Comparison of ENCODE assay signal across 8 cellular contexts in the genomic region with DNA sequence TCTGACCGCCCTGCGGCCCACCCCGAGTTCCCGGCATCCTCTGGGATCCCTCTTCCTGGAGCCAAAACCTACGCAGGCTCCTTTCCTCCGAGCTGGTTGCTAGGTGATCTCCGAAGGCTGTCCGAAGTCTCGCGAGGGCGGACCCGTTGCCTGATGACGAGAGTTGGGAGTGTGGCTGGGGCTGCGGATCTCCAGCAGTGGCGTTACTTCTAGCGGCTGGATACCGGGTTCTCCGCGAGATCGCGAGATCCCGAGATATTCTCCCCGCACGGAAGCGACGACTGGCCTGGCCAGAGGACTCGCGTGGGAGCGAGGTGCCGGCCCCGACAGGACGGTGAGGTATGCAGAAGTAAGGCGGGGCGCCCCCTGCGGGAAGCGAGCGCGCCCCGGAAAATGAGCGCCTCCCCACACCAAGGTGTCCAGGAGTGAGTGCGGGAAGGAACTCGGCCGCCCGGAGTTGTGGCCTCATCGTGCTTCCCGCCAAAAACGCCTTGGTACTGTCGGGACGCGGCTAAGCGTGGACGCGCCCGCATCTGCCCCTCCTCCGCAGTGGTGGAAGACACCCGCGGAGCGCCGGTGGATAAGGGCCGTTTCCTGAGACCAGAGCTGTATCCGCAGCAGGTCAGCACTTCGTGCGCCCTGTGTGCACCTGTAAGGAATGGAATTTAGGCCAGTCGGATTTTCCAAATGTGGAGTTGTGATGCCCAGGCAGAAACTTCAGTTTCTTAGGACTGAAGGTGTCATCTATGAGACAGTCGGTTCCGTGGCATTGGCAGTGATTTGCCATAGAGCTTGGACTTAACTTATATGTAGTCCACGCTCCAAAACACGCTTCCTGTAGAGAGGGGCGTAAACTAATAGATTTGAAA. TPM values are rescaled to one million over a fixed set of nuclear protein-coding genes. Genes with fewer than 3 reads are reported as not detected.
DNase-seq lines count a peak whose midpoint lies in the region; ATAC-seq and TF ChIP-seq lines count a peak whose summit lies in the region.

AGBL3 (plus strand) TSS at position 146 of the 869 bp plus-strand sequence. CDS start 1,426 bp downstream, outside the sequence.

- CTCF ChIA-PET in CD8-positive, alpha-beta T cell (lab: Charles Lee) = interaction anchor here (0.6 to 3.8 kb wide), 30 partner anchors 10 to 342 kb away, joined by 3 to 43 read pairs (median 4); partner anchors contain the start of genes CYREN and TMEM140
- CTCF ChIA-PET in activated CD8-positive, alpha-beta T cell treated with anti-CD3 and anti-CD28 coated beads, Interleukin-2, amount 10 ng/mL, durations not matched to agents 7 days and 5 days (lab: Charles Lee) = interaction anchor here (0.5 to 5.3 kb wide), 46 partner anchors 9 to 554 kb away, joined by 3 to 66 read pairs (median 4); partner anchors contain the start of genes BPGM, CYREN, TMEM140 and WDR91

- TF ChIP-seq CTCF in CD8-positive, alpha-beta T cell (IDR thresholded peaks at IDR 0.05) = peak; percentile 68

- peak within 1 kb of the TSS; percentile 99 for H3K27ac Mint-ChIP-seq in CD8-positive, alpha-beta T cell
- H3K27ac Mint-ChIP-seq in activated CD8-positive, alpha-beta T cell treated with anti-CD3 and anti-CD28 coated beads, Interleukin-2, amount 10 ng/mL, durations not matched to agents 7 days and 5 days = peak within 1 kb of the TSS; percentile 92

- H3K4me1 ChIP-seq in CD8-positive, alpha-beta T cell (ENCODE audit: insufficient read depth, low read length) = peaks cover 35% of the 10 kb centered on the region

- H3K36me3 Mint-ChIP-seq in CD8-positive, alpha-beta T cell = peaks cover 26% of the 10 kb centered on the region
- peaks cover 21% of the 10 kb centered on the region for H3K36me3 Mint-ChIP-seq in activated CD8-positive, alpha-beta T cell treated with anti-CD3 and anti-CD28 coated beads, Interleukin-2, amount 10 ng/mL, durations not matched to agents 7 days and 5 days (ENCODE audit: low read depth)

- H3K4me3 ChIP-seq in CD8-positive, alpha-beta T cell (ENCODE audit: low read depth, low read length) = peak within 1 kb of the TSS; percentile 83

- H3K9me3 Mint-ChIP-seq in CD8-positive, alpha-beta T cell = no peaks in the 10 kb centered on the region
- H3K9me3 Mint-ChIP-seq in activated CD8-positive, alpha-beta T cell treated with anti-CD3 and anti-CD28 coated beads, Interleukin-2, amount 10 ng/mL, durations not matched to agents 7 days and 5 days (ENCODE audit: insufficient read depth) = no peaks in the 10 kb centered on the region

- H3K27ac ChIP-seq in CD8-positive, alpha-beta T cell (ENCODE audit: low read depth, low read length) = peak within 1 kb of the TSS; percentile 99

- POLR2A ChIA-PET in CD8-positive, alpha-beta T cell (lab: Charles Lee) = interaction anchor here (0.6 to 5.0 kb wide), 12 partner anchors 9 to 676 kb away, joined by 3 to 50 read pairs (median 4); partner anchors contain the start of genes BPGM, CYREN, STMP1 and TMEM140
- POLR2A ChIA-PET in activated CD8-positive, alpha-beta T cell treated with anti-CD3 and anti-CD28 coated beads, Interleukin-2, amount 10 ng/mL, durations not matched to agents 7 days and 5 days (lab: Charles Lee) = interaction anchor here (0.7 to 3.6 kb wide), 6 partner anchors 10 to 276 kb away, joined by 3 to 30 read pairs (median 10); partner anchors contain the start of genes CYREN, TMEM140 and WDR91

- intact Hi-C loops in CD8-positive, alpha-beta T cell (cut with DNase I, micrococcal nuclease) = loop anchor here (1.0 to 10.0 kb wide), 14 partner anchors 9 to 1904 kb away; partner anchors contain the start of genes CYREN (in 2 of the 2), NUP205 (in 2 of the 2), SLC35B4 (in 2 of the 2) and WDR91 (in 2 of the 2)

- peak; percentile 87 for ATAC-seq in CD8-positive, alpha-beta T cell
- peak; percentile 91 for ATAC-seq in GM19452 (IDR thresholded peaks at IDR 0.05; ENCODE audit: unreplicated experiment)
- peak; percentile 95 for ATAC-seq in activated CD8-positive, alpha-beta T cell treated with anti-CD3 and anti-CD28 coated beads, Interleukin-2, amount 10 ng/mL, durations not matched to agents 7 days and 5 days

- no peaks in the 10 kb centered on the region for H3K27me3 Mint-ChIP-seq in CD8-positive, alpha-beta T cell (ENCODE audit: low read depth)
- no peaks in the 10 kb centered on the region for H3K27me3 Mint-ChIP-seq in activated CD8-positive, alpha-beta T cell treated with anti-CD3 and anti-CD28 coated beads, Interleukin-2, amount 10 ng/mL, durations not matched to agents 7 days and 5 days (ENCODE audit: low read depth)

- peak within 1 kb of the TSS; percentile 98 for H3K4me3 Mint-ChIP-seq in CD8-positive, alpha-beta T cell
- H3K4me3 Mint-ChIP-seq in activated CD8-positive, alpha-beta T cell treated with anti-CD3 and anti-CD28 coated beads, Interleukin-2, amount 10 ng/mL, durations not matched to agents 7 days and 5 days = peak within 1 kb of the TSS; percentile 89

- peak; percentile 78 to 93 (median 87) for DNase-seq in CD8-positive, alpha-beta T cell
- peak; percentile 98 for DNase-seq in HK-2 (ENCODE audit: unreplicated experiment)
- DNase-seq in NCI-H82 treated with DMSO at 0.1 percent for 48 hours (lab: John Stamatoyannopoulos, UW; ENCODE audit: unreplicated experiment) = peak; percentile 91
- peak; percentile 94 for DNase-seq in activated CD8-positive, alpha-beta T cell treated with anti-CD3 and anti-CD28 coated beads, Interleukin-2, amount 10 ng/mL, durations not matched to agents 7 days and 5 days
- DNase-seq in effector CD8-positive, alpha-beta T cell (lab: John Stamatoyannopoulos, UW) = peak; percentile 85
- peak; percentile 94 to 95 for DNase-seq in lung microvascular endothelial cell (ENCODE audit: low read depth in 2 of 2)
- peak; percentile 80 to 89 (median 86) for DNase-seq in stimulated activated CD4-positive, alpha-beta T cell treated with anti-CD3 and anti-CD28 coated beads, TNF-alpha, amount 100 ng/mL, for 48 hours (ENCODE audit: low read depth in 3 of 3)

- no peaks in the 10 kb centered on the region for H3K36me3 ChIP-seq in CD8-positive, alpha-beta T cell (ENCODE audit: insufficient read depth, low read length)

- H3K27me3 ChIP-seq in CD8-positive, alpha-beta T cell (ENCODE audit: insufficient read depth, low read length) = no peaks in the 10 kb centered on the region

- H3K9me3 ChIP-seq in CD8-positive, alpha-beta T cell (ENCODE audit: low read length) = no peaks in the 10 kb centered on the region

- peaks cover 42% of the 10 kb centered on the region for H3K4me1 Mint-ChIP-seq in CD8-positive, alpha-beta T cell (ENCODE audit: low read depth)
- H3K4me1 Mint-ChIP-seq in activated CD8-positive, alpha-beta T cell treated with anti-CD3 and anti-CD28 coated beads, Interleukin-2, amount 10 ng/mL, durations not matched to agents 7 days and 5 days (ENCODE audit: low read depth) = peaks cover 35% of the 10 kb centered on the region

RNA-seq across cellular contexts. Expression of gene AGBL3, which starts in this region (rescaled TPM):
- 1 to 10 TPM; 2.7 to 2.8 TPM for total RNA-seq in CD8-positive, alpha-beta T cell
- 1 to 10 TPM; 2.2 to 3.6 TPM for total RNA-seq in activated CD8-positive, alpha-beta T cell treated with anti-CD3 and anti-CD28 coated beads, Interleukin-2, amount 10 ng/mL, durations not matched to agents 7 days and 5 days
- 0.44 and 0.99 TPM in 2 replicates for total RNA-seq in lung microvascular endothelial cell

Comparison
In these comparisons a context has a peak if more than half of its experiments do, and no peak if none do; other contexts are left out.
1. Peak in every context shown above with its lines: DNase-seq, ATAC-seq, H3K4me3 ChIP-seq and H3K27ac ChIP-seq.
2. Peak in DNase-seq in lung microvascular endothelial cell; RNA of the gene not detected or under 1 TPM.